In genomic region chr12:55188974-55189556, GRCh38 we compare ENCODE assay signal across 8 cellular contexts. TPM values are rescaled to one million over a fixed set of nuclear protein-coding genes. Genes with fewer than 3 reads are reported as not detected.
DNase-seq lines count a peak whose midpoint lies in the region; ATAC-seq and TF ChIP-seq lines count a peak whose summit lies in the region.

No MANE protein-coding gene starts in this region.

- H3K9me3 Mint-ChIP-seq in activated CD8-positive, alpha-beta T cell treated with anti-CD3 and anti-CD28 coated beads for 36 hours: no peaks in the 10 kb centered on the region
- H3K9me3 Mint-ChIP-seq in progenitor cell of endocrine pancreas (ENCODE audit: low read depth): peaks cover 4% of the 10 kb centered on the region

- no peaks in the 10 kb centered on the region for H3K4me1 Mint-ChIP-seq in activated CD8-positive, alpha-beta T cell treated with anti-CD3 and anti-CD28 coated beads for 36 hours (ENCODE audit: low read depth)
- H3K4me1 Mint-ChIP-seq in progenitor cell of endocrine pancreas (ENCODE audit: low read depth): no peaks in the 10 kb centered on the region

- H3K27ac Mint-ChIP-seq in activated CD8-positive, alpha-beta T cell treated with anti-CD3 and anti-CD28 coated beads for 36 hours: no peak overlapping the region
- H3K27ac Mint-ChIP-seq in progenitor cell of endocrine pancreas: no peak overlapping the region

- TF ChIP-seq CTCF in GM20000 (IDR thresholded peaks at IDR 0.05; ENCODE audit: extremely low read depth, missing control alignments): peak; percentile 56
- peak; percentile 84 for TF ChIP-seq CTCF in activated CD8-positive, alpha-beta T cell treated with anti-CD3 and anti-CD28 coated beads for 36 hours (IDR thresholded peaks at IDR 0.05)
- peak; percentile 88 for TF ChIP-seq CTCF in progenitor cell of endocrine pancreas (IDR thresholded peaks at IDR 0.05; ENCODE audit: unreplicated experiment)

- intact Hi-C loops in activated CD8-positive, alpha-beta T cell treated with anti-CD3 and anti-CD28 coated beads for 36 hours (cut with micrococcal nuclease): loop anchor here (2.0 kb wide), 1 partner anchor 430 kb away; no protein-coding TSS in a partner anchor

- H3K4me3 Mint-ChIP-seq in activated CD8-positive, alpha-beta T cell treated with anti-CD3 and anti-CD28 coated beads for 36 hours: no peak overlapping the region
- no peak overlapping the region for H3K4me3 Mint-ChIP-seq in progenitor cell of endocrine pancreas (ENCODE audit: low read depth)

- CTCF ChIA-PET in activated CD8-positive, alpha-beta T cell treated with anti-CD3 and anti-CD28 coated beads for 36 hours (lab: Charles Lee): interaction anchor here (0.6 to 4.9 kb wide), 8 partner anchors 10 to 549 kb away, joined by 3 to 45 read pairs (median 4); no protein-coding TSS in a partner anchor

- ATAC-seq in HG03575 (IDR thresholded peaks at IDR 0.05; ENCODE audit: extremely low read depth, insufficient number of reproducible peaks, low FRiP score, unreplicated experiment): peak; percentile 73
- ATAC-seq in activated CD8-positive, alpha-beta T cell treated with anti-CD3 and anti-CD28 coated beads for 36 hours: peak; percentile 74

- DNase-seq in EL: peak; percentile 65
- peak; percentile 45 for DNase-seq in GM20000 (ENCODE audit: low spot score)
- DNase-seq in NCI-H526 (lab: John Stamatoyannopoulos, UW): peak; percentile 25 to 75
- peak; percentile 62 for DNase-seq in activated CD8-positive, alpha-beta T cell treated with anti-CD3 and anti-CD28 coated beads for 36 hours
- peak; percentile 28 for DNase-seq in germinal center (ENCODE audit: low spot score)
- DNase-seq in progenitor cell of endocrine pancreas (ENCODE audit: low spot score, unreplicated experiment): peak; percentile 37
- DNase-seq in cerebellar nuclear complex (lab: John Stamatoyannopoulos, UW): no peak

- POLR2A ChIA-PET in activated CD8-positive, alpha-beta T cell treated with anti-CD3 and anti-CD28 coated beads for 36 hours (lab: Charles Lee): no interaction called here

- peaks cover 27% of the 10 kb centered on the region for H3K27me3 Mint-ChIP-seq in activated CD8-positive, alpha-beta T cell treated with anti-CD3 and anti-CD28 coated beads for 36 hours
- H3K27me3 Mint-ChIP-seq in progenitor cell of endocrine pancreas: no peaks in the 10 kb centered on the region

- no peaks in the 10 kb centered on the region for H3K36me3 Mint-ChIP-seq in activated CD8-positive, alpha-beta T cell treated with anti-CD3 and anti-CD28 coated beads for 36 hours (ENCODE audit: low read depth)
- no peaks in the 10 kb centered on the region for H3K36me3 Mint-ChIP-seq in progenitor cell of endocrine pancreas (ENCODE audit: insufficient read depth)

RNA-seq across cellular contexts. Expression of gene OR10A7, which starts 31.8 kb away (rescaled TPM):
- total RNA-seq in activated CD8-positive, alpha-beta T cell treated with anti-CD3 and anti-CD28 coated beads for 36 hours: not detected
- not detected in 2 replicates for total RNA-seq in progenitor cell of endocrine pancreas

RNA-seq across cellular contexts. Expression of gene OR6C74, which starts 55.3 kb away (rescaled TPM):
- not detected for total RNA-seq in activated CD8-positive, alpha-beta T cell treated with anti-CD3 and anti-CD28 coated beads for 36 hours
- total RNA-seq in progenitor cell of endocrine pancreas: not detected in 2 replicates

Comparison
In these comparisons a context has a peak if more than half of its experiments do, and no peak if none do; other contexts are left out.
1. DNase-seq: peak in EL (single experiment), GM20000 (single experiment), NCI-H526 (2 of 2), activated CD8-positive, alpha-beta T cell treated with anti-CD3 and anti-CD28 coated beads for 36 hours (single experiment), germinal center (single experiment) and progenitor cell of endocrine pancreas (single experiment); none in cerebellar nuclear complex (0 of 2).
2. Peak in every context shown above with its lines, with median percentiles within 50 percentile points of each other: CTCF ChIP-seq.